ENCODE assay signal across 8 cellular contexts in genomic region chr12:106249411-106250135, GRCh38. TPM values are rescaled to one million over a fixed set of nuclear protein-coding genes. Genes with fewer than 3 reads are reported as not detected.
DNase-seq lines count a peak whose midpoint lies in the region; ATAC-seq and TF ChIP-seq lines count a peak whose summit lies in the region.

No MANE protein-coding gene starts in this region.

- TF ChIP-seq CTCF in right atrium auricular region (IDR thresholded peaks at IDR 0.05) (no peak), neural crest cell (conservative IDR thresholded peaks at IDR 0.05) (no peak)

- peaks cover under 1% of the 10 kb centered on the region for H3K36me3 ChIP-seq in right atrium auricular region

- no peaks in the 10 kb centered on the region for H3K27me3 Mint-ChIP-seq in activated naive CD8-positive, alpha-beta T cell treated with anti-CD3 and anti-CD28 coated beads, Interleukin-2, amount 50 U/mL, for 24 hours
- no peaks in the 10 kb centered on the region for H3K27me3 Mint-ChIP-seq in neural crest cell (ENCODE audit: low read depth)

- H3K4me1 Mint-ChIP-seq in activated naive CD8-positive, alpha-beta T cell treated with anti-CD3 and anti-CD28 coated beads, Interleukin-2, amount 50 U/mL, for 24 hours = peaks cover 25% of the 10 kb centered on the region
- H3K4me1 Mint-ChIP-seq in neural crest cell = peaks cover 40% of the 10 kb centered on the region

- peaks cover 0 to 26% of the 10 kb centered on the region in 2 donors for H3K4me1 ChIP-seq in right atrium auricular region

- no peaks in the 10 kb centered on the region for H3K9me3 Mint-ChIP-seq in activated naive CD8-positive, alpha-beta T cell treated with anti-CD3 and anti-CD28 coated beads, Interleukin-2, amount 50 U/mL, for 24 hours
- H3K9me3 Mint-ChIP-seq in neural crest cell = no peaks in the 10 kb centered on the region

- no peak overlapping the region for H3K4me3 ChIP-seq in right atrium auricular region

- no peaks in the 10 kb centered on the region for H3K27me3 ChIP-seq in right atrium auricular region

- no peaks in the 10 kb centered on the region for H3K36me3 Mint-ChIP-seq in activated naive CD8-positive, alpha-beta T cell treated with anti-CD3 and anti-CD28 coated beads, Interleukin-2, amount 50 U/mL, for 24 hours (ENCODE audit: low read depth)
- peaks cover 3% of the 10 kb centered on the region for H3K36me3 Mint-ChIP-seq in neural crest cell (ENCODE audit: low read depth)

- H3K27ac Mint-ChIP-seq in activated naive CD8-positive, alpha-beta T cell treated with anti-CD3 and anti-CD28 coated beads, Interleukin-2, amount 50 U/mL, for 24 hours = peak overlapping the region; percentile 78
- H3K27ac Mint-ChIP-seq in neural crest cell (ENCODE audit: unreplicated experiment) = no peak overlapping the region

- DNase-seq in right atrium auricular region (ENCODE audit: low spot score) = no peak
- DNase-seq in left ventricle myocardium superior = no peak
- no peak for DNase-seq in activated naive CD8-positive, alpha-beta T cell treated with anti-CD3 and anti-CD28 coated beads, Interleukin-2, amount 50 U/mL, for 24 hours
- DNase-seq in neural crest cell (ENCODE audit: low read depth, low spot score) = no peak
- no peak for DNase-seq in MV-4-11 (lab: John Stamatoyannopoulos, UW)
- no peak for DNase-seq in stimulated activated CD4-positive, alpha-beta T cell treated with anti-CD3 and anti-CD28 coated beads, Interleukin-15, amount 100 ng/mL, for 24 hours
- no peak for DNase-seq in stimulated activated CD4-positive, alpha-beta T cell treated with anti-CD3 and anti-CD28 coated beads, Interleukin-4, amount 100 ng/mL, for 1 hour

- peak overlapping the region; percentile 71 for H3K4me3 Mint-ChIP-seq in activated naive CD8-positive, alpha-beta T cell treated with anti-CD3 and anti-CD28 coated beads, Interleukin-2, amount 50 U/mL, for 24 hours
- H3K4me3 Mint-ChIP-seq in neural crest cell = peak overlapping the region; percentile 91

- no peak for ATAC-seq in left ventricle myocardium superior
- peak; percentile 68 for ATAC-seq in HG02885 (IDR thresholded peaks at IDR 0.05; ENCODE audit: poor library complexity, unreplicated experiment)
- no peak for ATAC-seq in activated naive CD8-positive, alpha-beta T cell treated with anti-CD3 and anti-CD28 coated beads, Interleukin-2, amount 50 U/mL, for 24 hours

- H3K9me3 ChIP-seq in right atrium auricular region = no peaks in the 10 kb centered on the region

- H3K27ac ChIP-seq in right atrium auricular region = peak overlapping the region; percentile 99

- intact Hi-C loops in left ventricle myocardium superior (cut with micrococcal nuclease) = no loop called here

RNA-seq across cellular contexts. Expression of gene CKAP4, which starts 1.8 kb away (rescaled TPM):
- 10 to 100 TPM; 50.1 to 56.8 TPM for total RNA-seq in right atrium auricular region
- 37.5 TPM for total RNA-seq in left ventricle myocardium superior
- total RNA-seq in neural crest cell = 99.4 and 102 TPM in 2 replicates

RNA-seq across cellular contexts. Expression of gene TCP11L2, which starts 53.0 kb away (rescaled TPM):
- total RNA-seq in right atrium auricular region (10 to 100 TPM; 34.0 to 59.1 TPM), left ventricle myocardium superior (104 TPM), neural crest cell (1.4 and 1.8 TPM in 2 replicates)

Comparison
In these comparisons a context has a peak if more than half of its experiments do, and no peak if none do; other contexts are left out.
1. RNA of gene TCP11L2, which starts 53.0 kb away (total RNA-seq): 104 TPM in left ventricle myocardium superior (single experiment) and 34.0 to 59.1 TPM in right atrium auricular region; 1.4 to 1.8 TPM in neural crest cell; every median in the first group is over 10 times any median in the second.